ENCODE assay signal across 8 cellular contexts in the genomic region with DNA sequence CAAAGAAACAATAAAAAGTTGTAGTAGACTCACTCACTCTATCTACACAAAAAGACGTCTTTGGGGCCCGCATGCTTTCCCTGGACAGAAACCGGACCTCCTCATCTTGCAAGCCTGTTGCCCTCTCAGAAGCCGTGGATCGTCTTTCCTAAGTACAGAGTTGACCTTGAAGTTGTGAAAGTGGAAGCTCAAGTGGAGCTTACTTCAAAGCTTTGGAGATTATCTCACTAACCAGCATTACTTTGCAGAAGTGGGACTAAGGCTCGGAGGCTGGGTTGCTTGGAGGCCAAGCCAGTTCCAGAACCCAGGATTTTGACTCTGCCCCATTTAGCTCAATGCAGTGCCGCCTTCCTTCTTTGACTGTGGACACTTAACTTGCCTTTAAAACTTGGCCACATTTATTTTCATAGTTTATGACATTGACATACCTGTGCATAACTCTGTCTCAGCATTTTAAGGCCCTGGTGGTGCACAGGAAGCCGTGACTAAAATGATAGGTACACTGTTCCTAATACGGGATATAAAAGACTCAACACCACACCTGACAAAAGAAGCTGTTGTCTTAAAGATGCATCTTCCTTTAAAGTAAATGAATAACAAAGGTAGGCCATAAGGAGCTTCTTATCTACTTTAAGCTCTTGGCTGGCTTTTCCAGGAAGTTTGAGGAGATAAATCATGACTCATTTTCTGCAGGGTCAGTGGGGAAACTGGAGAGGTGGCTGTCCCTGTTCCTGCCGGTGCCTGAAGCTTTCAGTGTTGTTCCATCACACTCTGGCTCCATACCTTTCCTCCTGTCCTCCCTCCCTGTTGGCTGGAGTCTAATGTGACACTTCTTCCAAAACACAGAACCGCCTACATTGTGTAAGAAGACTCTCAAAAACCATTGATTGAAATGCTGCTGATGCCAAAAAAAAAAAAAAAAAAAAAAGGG. TPM values are rescaled to one million over a fixed set of nuclear protein-coding genes. Genes with fewer than 3 reads are reported as not detected.
DNase-seq lines count a peak whose midpoint lies in the region; ATAC-seq and TF ChIP-seq lines count a peak whose summit lies in the region.

No MANE protein-coding gene starts in this region.

- ATAC-seq in left cardiac atrium (peak; percentile 30 to 38), left lobe of liver (peak; percentile 87), HG03354 (IDR thresholded peaks at IDR 0.05; ENCODE audit: poor library complexity, severe bottlenecking, unreplicated experiment) (no peak), HG03457 (IDR thresholded peaks at IDR 0.05; ENCODE audit: unreplicated experiment) (no peak)
- peak; percentile 41 for ATAC-seq in activated T-helper 17 cell treated with anti-CD3 and anti-CD28 coated beads, Interleukin-2, amount 50 U/mL, for 72 hours (replicated peaks)

- H3K4me3 Mint-ChIP-seq in activated T-helper 17 cell treated with anti-CD3 and anti-CD28 coated beads, Interleukin-2, amount 50 U/mL, for 72 hours: peak overlapping the region; percentile 55
- H3K4me3 Mint-ChIP-seq in glutamatergic neuron (ENCODE audit: unreplicated experiment): no peak overlapping the region

- peaks cover 0 to 54% of the 10 kb centered on the region in 2 donors for H3K4me1 ChIP-seq in right atrium auricular region

- peak overlapping the region; percentile 46 for H3K27ac Mint-ChIP-seq in activated T-helper 17 cell treated with anti-CD3 and anti-CD28 coated beads, Interleukin-2, amount 50 U/mL, for 72 hours
- H3K27ac Mint-ChIP-seq in glutamatergic neuron (ENCODE audit: unreplicated experiment): no peak overlapping the region

- no peak for TF ChIP-seq CTCF in right atrium auricular region (IDR thresholded peaks at IDR 0.05)
- TF ChIP-seq CTCF in glutamatergic neuron (IDR thresholded peaks at IDR 0.05; ENCODE audit: partially characterized antibody, unreplicated experiment): no peak

- H3K36me3 ChIP-seq in right atrium auricular region: no peaks in the 10 kb centered on the region

- H3K27me3 Mint-ChIP-seq in activated T-helper 17 cell treated with anti-CD3 and anti-CD28 coated beads, Interleukin-2, amount 50 U/mL, for 72 hours: no peaks in the 10 kb centered on the region
- no peaks in the 10 kb centered on the region for H3K27me3 Mint-ChIP-seq in glutamatergic neuron (ENCODE audit: unreplicated experiment)

- peaks cover 40% of the 10 kb centered on the region for H3K36me3 Mint-ChIP-seq in activated T-helper 17 cell treated with anti-CD3 and anti-CD28 coated beads, Interleukin-2, amount 50 U/mL, for 72 hours (ENCODE audit: low read depth)
- no peaks in the 10 kb centered on the region for H3K36me3 Mint-ChIP-seq in glutamatergic neuron (ENCODE audit: unreplicated experiment)

- DNase-seq in left cardiac atrium (no peak), right atrium auricular region (ENCODE audit: low spot score) (no peak), left lobe of liver (ENCODE audit: low spot score) (peak; percentile 66), glutamatergic neuron (no peak), DMS 273 (lab: John Stamatoyannopoulos, UW; ENCODE audit: unreplicated experiment) (no peak)

- no peaks in the 10 kb centered on the region for H3K9me3 Mint-ChIP-seq in activated T-helper 17 cell treated with anti-CD3 and anti-CD28 coated beads, Interleukin-2, amount 50 U/mL, for 72 hours
- no peaks in the 10 kb centered on the region for H3K9me3 Mint-ChIP-seq in glutamatergic neuron (ENCODE audit: unreplicated experiment)

- intact Hi-C loops in left cardiac atrium (cut with DNase I): no loop called here

- H3K27me3 ChIP-seq in right atrium auricular region: no peaks in the 10 kb centered on the region

- H3K4me3 ChIP-seq in right atrium auricular region: no peak overlapping the region

- H3K9me3 ChIP-seq in right atrium auricular region: no peaks in the 10 kb centered on the region

- H3K27ac ChIP-seq in right atrium auricular region: peak overlapping the region in 1 of 2 donors; percentile 1

- peaks cover 35% of the 10 kb centered on the region for H3K4me1 Mint-ChIP-seq in activated T-helper 17 cell treated with anti-CD3 and anti-CD28 coated beads, Interleukin-2, amount 50 U/mL, for 72 hours
- peaks cover 6% of the 10 kb centered on the region for H3K4me1 Mint-ChIP-seq in glutamatergic neuron (ENCODE audit: low read depth, unreplicated experiment)

RNA-seq across cellular contexts. Expression of gene SLC25A25, which starts 10.7 kb away (rescaled TPM):
- total RNA-seq in left cardiac atrium (10 to 100 TPM; 13.7 to 29.8 TPM), right atrium auricular region (10 to 100 TPM in 1 of 2 donors, 1 to 10 TPM in 1; 8.2 to 11.8 TPM), left lobe of liver (76.9 TPM), glutamatergic neuron (ENCODE audit: unreplicated experiment) (33.0 TPM)
- 10 to 100 TPM; 10.8 to 12.7 TPM for total RNA-seq in activated T-helper 17 cell treated with anti-CD3 and anti-CD28 coated beads, Interleukin-2, amount 50 U/mL, for 72 hours

RNA-seq across cellular contexts. Expression of gene NAIF1, which starts 11.6 kb away (rescaled TPM):
- total RNA-seq in left cardiac atrium (1 to 10 TPM; 5.8 to 6.1 TPM), right atrium auricular region (1 to 10 TPM; 5.8 to 8.2 TPM), left lobe of liver (6.3 TPM), glutamatergic neuron (ENCODE audit: unreplicated experiment) (6.2 TPM)
- 10 to 100 TPM in 1 of 2 donors, 1 to 10 TPM in 1; 9.0 to 15.0 TPM for total RNA-seq in activated T-helper 17 cell treated with anti-CD3 and anti-CD28 coated beads, Interleukin-2, amount 50 U/mL, for 72 hours

RNA-seq across cellular contexts. Expression of gene PTGES2, which starts 48.8 kb away (rescaled TPM):
- total RNA-seq in left cardiac atrium: 100 to 1,000 TPM; 111 to 155 TPM
- 100 to 1,000 TPM; 114 to 118 TPM for total RNA-seq in right atrium auricular region
- 10 to 100 TPM; 15.3 to 32.3 TPM for total RNA-seq in activated T-helper 17 cell treated with anti-CD3 and anti-CD28 coated beads, Interleukin-2, amount 50 U/mL, for 72 hours
- 35.8 TPM for total RNA-seq in left lobe of liver
- total RNA-seq in glutamatergic neuron (ENCODE audit: unreplicated experiment): 85.1 TPM

Comparison
In these comparisons a context has a peak if more than half of its experiments do, and no peak if none do; other contexts are left out.
1. ATAC-seq: peak in left cardiac atrium (2 of 2), activated T-helper 17 cell treated with anti-CD3 and anti-CD28 coated beads, Interleukin-2, amount 50 U/mL, for 72 hours (single experiment) and left lobe of liver (single experiment); none in HG03354 (single experiment) and HG03457 (single experiment).